1 cellular context compared by ENCODE assay signal in the genomic region with DNA sequence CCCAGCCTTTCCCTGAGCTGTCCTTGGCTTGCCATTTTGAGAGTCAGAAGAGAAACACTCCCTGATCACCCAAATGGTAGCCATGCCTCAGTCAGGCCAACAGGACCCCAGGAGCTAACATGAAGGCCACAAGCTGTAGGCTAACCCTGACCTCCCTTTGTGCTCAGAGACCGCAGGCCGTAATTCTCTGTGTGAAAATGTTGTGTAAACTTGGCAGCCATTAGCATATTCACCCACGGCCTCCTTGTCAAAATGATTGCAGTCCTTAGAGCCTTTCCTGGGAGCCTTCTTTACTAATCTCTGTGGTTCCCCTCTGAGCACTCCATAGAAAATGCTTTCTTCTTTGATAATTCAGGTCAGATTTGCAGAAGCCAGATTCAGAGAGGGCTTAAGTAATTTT.
TF ChIP-seq lines count a peak whose summit lies in the region.

No MANE protein-coding gene starts in this region.

TF ChIP-seq in HepG2, 621 proteins besides CTCF, POLR2A, EP300 and RAD21:
- TF ChIP-seq ZNF891 (CRISPR knock-in tag; IDR thresholded peaks at IDR 0.05) (no peak), RORA (CRISPR knock-in tag; IDR thresholded peaks at IDR 0.05) (no peak), PCBP1 (IDR thresholded peaks at IDR 0.05; ENCODE audit: borderline replicate concordance, low read depth, low read length) (no peak), ZNF780A (CRISPR knock-in tag; IDR thresholded peaks at IDR 0.05) (no peak)
- TF ChIP-seq, protein P1, sequence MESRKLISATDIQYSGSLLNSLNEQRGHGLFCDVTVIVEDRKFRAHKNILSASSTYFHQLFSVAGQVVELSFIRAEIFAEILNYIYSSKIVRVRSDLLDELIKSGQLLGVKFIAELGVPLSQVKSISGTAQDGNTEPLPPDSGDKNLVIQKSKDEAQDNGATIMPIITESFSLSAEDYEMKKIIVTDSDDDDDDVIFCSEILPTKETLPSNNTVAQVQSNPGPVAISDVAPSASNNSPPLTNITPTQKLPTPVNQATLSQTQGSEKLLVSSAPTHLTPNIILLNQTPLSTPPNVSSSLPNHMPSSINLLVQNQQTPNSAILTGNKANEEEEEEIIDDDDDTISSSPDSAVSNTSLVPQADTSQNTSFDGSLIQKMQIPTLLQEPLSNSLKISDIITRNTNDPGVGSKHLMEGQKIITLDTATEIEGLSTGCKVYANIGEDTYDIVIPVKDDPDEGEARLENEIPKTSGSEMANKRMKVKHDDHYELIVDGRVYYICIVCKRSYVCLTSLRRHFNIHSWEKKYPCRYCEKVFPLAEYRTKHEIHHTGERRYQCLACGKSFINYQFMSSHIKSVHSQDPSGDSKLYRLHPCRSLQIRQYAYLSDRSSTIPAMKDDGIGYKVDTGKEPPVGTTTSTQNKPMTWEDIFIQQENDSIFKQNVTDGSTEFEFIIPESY (CRISPR knock-in tag; IDR thresholded peaks at IDR 0.05), result no peak
- TF ChIP-seq, protein P2, sequence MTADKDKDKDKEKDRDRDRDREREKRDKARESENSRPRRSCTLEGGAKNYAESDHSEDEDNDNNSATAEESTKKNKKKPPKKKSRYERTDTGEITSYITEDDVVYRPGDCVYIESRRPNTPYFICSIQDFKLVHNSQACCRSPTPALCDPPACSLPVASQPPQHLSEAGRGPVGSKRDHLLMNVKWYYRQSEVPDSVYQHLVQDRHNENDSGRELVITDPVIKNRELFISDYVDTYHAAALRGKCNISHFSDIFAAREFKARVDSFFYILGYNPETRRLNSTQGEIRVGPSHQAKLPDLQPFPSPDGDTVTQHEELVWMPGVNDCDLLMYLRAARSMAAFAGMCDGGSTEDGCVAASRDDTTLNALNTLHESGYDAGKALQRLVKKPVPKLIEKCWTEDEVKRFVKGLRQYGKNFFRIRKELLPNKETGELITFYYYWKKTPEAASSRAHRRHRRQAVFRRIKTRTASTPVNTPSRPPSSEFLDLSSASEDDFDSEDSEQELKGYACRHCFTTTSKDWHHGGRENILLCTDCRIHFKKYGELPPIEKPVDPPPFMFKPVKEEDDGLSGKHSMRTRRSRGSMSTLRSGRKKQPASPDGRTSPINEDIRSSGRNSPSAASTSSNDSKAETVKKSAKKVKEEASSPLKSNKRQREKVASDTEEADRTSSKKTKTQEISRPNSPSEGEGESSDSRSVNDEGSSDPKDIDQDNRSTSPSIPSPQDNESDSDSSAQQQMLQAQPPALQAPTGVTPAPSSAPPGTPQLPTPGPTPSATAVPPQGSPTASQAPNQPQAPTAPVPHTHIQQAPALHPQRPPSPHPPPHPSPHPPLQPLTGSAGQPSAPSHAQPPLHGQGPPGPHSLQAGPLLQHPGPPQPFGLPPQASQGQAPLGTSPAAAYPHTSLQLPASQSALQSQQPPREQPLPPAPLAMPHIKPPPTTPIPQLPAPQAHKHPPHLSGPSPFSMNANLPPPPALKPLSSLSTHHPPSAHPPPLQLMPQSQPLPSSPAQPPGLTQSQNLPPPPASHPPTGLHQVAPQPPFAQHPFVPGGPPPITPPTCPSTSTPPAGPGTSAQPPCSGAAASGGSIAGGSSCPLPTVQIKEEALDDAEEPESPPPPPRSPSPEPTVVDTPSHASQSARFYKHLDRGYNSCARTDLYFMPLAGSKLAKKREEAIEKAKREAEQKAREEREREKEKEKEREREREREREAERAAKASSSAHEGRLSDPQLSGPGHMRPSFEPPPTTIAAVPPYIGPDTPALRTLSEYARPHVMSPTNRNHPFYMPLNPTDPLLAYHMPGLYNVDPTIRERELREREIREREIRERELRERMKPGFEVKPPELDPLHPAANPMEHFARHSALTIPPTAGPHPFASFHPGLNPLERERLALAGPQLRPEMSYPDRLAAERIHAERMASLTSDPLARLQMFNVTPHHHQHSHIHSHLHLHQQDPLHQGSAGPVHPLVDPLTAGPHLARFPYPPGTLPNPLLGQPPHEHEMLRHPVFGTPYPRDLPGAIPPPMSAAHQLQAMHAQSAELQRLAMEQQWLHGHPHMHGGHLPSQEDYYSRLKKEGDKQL (CRISPR knock-in tag; IDR thresholded peaks at IDR 0.05; ENCODE audit: low read depth), result no peak
- TF ChIP-seq, protein P3, sequence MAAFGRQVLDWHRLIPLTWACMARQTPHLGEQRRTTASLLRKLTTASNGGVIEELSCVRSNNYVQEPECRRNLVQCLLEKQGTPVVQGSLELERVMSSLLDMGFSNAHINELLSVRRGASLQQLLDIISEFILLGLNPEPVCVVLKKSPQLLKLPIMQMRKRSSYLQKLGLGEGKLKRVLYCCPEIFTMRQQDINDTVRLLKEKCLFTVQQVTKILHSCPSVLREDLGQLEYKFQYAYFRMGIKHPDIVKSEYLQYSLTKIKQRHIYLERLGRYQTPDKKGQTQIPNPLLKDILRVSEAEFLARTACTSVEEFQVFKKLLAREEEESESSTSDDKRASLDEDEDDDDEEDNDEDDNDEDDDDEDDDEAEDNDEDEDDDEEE (CRISPR knock-in tag; IDR thresholded peaks at IDR 0.05), result no peak
